ENCODE assay signal across 9 cellular contexts in genomic region chr2:134217924-134218323, GRCh38. TPM values are rescaled to one million over a fixed set of nuclear protein-coding genes. Genes with fewer than 3 reads are reported as not detected.
DNase-seq lines count a peak whose midpoint lies in the region; ATAC-seq and TF ChIP-seq lines count a peak whose summit lies in the region.
"Had no signal": no experiment of that assay in that cellular context is flagged by ENCODE, and none has a peak within 500 bp of the region (broad histone marks: within the 10 kb centered on the region; RNA-seq: fewer than 3 reads in every experiment).

No MANE protein-coding gene starts in this region.

- no peak overlapping the region for H2BK120ac ChIP-seq in trophoblast cell (ENCODE audit: insufficient read depth, low read length, poor library complexity)

- intact Hi-C loops in activated CD4-positive, alpha-beta T cell treated with anti-CD3 and anti-CD28 coated beads for 36 hours (cut with DNase I, micrococcal nuclease): loop anchor here (1.0 to 5.0 kb wide), 8 partner anchors 9 to 100 kb away; partner anchors contain the start of gene MGAT5 (in 1 of the 2)
- intact Hi-C loops in gastrocnemius medialis (cut with DNase I; ENCODE audit: low total_unique reads): no loop called here

- CTCF ChIA-PET in activated CD4-positive, alpha-beta T cell treated with anti-CD3 and anti-CD28 coated beads for 36 hours (lab: Charles Lee): interaction anchor here (1.0 to 6.8 kb wide), 8 partner anchors 10 to 194 kb away, joined by 3 to 40 read pairs (median 6); no protein-coding TSS in a partner anchor

- no peak overlapping the region for H2BK12ac ChIP-seq in trophoblast cell (ENCODE audit: low read length)

- H3K9ac ChIP-seq in trophoblast cell (ENCODE audit: low read length): no peak overlapping the region

- peak; percentile 56 for DNase-seq in activated CD4-positive, alpha-beta T cell treated with anti-CD3 and anti-CD28 coated beads for 36 hours
- DNase-seq in activated CD4-positive, alpha-beta T cell treated with anti-CD3 and anti-CD28 coated beads for 1 hour: no peak
- DNase-seq in Peyer's patch: no peak
- peak; percentile 17 to 58 for DNase-seq in trophoblast cell
- DNase-seq in NCI-H128 (lab: John Stamatoyannopoulos, UW; ENCODE audit: unreplicated experiment): no peak
- no peak for DNase-seq in COR-L47 (lab: John Stamatoyannopoulos, UW)
- DNase-seq in gastrocnemius medialis: no peak

- H3K79me1 ChIP-seq in trophoblast cell (ENCODE audit: low read length): no peaks in the 10 kb centered on the region

- H4K12ac ChIP-seq in trophoblast cell (ENCODE audit: low read depth, low read length): no peak overlapping the region

- peak; percentile 88 for ATAC-seq in activated CD4-positive, alpha-beta T cell treated with anti-CD3 and anti-CD28 coated beads for 36 hours
- ATAC-seq in HG02852 (IDR thresholded peaks at IDR 0.05; ENCODE audit: unreplicated experiment) (peak; percentile 74), gastrocnemius medialis (no peak)
- ATAC-seq: A549 had no signal

- H3K4me3 ChIP-seq in Peyer's patch (no peak overlapping the region), trophoblast cell (ENCODE audit: low read depth, low read length) (no peak overlapping the region), gastrocnemius medialis (no peak overlapping the region)
- H3K4me3 ChIP-seq: A549 had no signal

- TF ChIP-seq CTCF in Peyer's patch (IDR thresholded peaks at IDR 0.05) (no peak), gastrocnemius medialis (IDR thresholded peaks at IDR 0.05 in 4 of 5, conservative IDR thresholded peaks at IDR 0.05 in 1 of 5) (no peak)

- no peak overlapping the region for H3K14ac ChIP-seq in trophoblast cell (ENCODE audit: low read length)

- H3K27me3 ChIP-seq in Peyer's patch: no peaks in the 10 kb centered on the region
- no peaks in the 10 kb centered on the region for H3K27me3 ChIP-seq in trophoblast cell (ENCODE audit: insufficient read depth, low read length)
- H3K27me3 ChIP-seq in gastrocnemius medialis: no peaks in the 10 kb centered on the region

- H3K36me3 ChIP-seq in Peyer's patch: no peaks in the 10 kb centered on the region
- no peaks in the 10 kb centered on the region for H3K36me3 ChIP-seq in trophoblast cell (ENCODE audit: control insufficient read depth in 1 of 2, insufficient read depth in 2 of 2, low read length in 2 of 2)
- no peaks in the 10 kb centered on the region for H3K36me3 ChIP-seq in gastrocnemius medialis

- WGBS in trophoblast cell (ENCODE audit: extremely low coverage, insufficient coverage, insufficient read length): no CpG with 5 or more reads among the region's 1 CpG

- H3K36me3 Mint-ChIP-seq in activated CD4-positive, alpha-beta T cell treated with anti-CD3 and anti-CD28 coated beads for 36 hours (ENCODE audit: low read depth): peaks cover 3% of the 10 kb centered on the region

- H3K23ac ChIP-seq in trophoblast cell (ENCODE audit: low read length): no peak overlapping the region

- H2AK5ac ChIP-seq in trophoblast cell (ENCODE audit: low read length): no peak overlapping the region

- H3K4me1 ChIP-seq in Peyer's patch: peaks cover 8 to 36% (median 24%) of the 10 kb centered on the region in 4 donors
- H3K4me1 ChIP-seq in trophoblast cell (ENCODE audit: control insufficient read depth in 1 of 2, insufficient read depth in 2 of 2, low read length in 2 of 2): peaks cover 3 to 6% of the 10 kb centered on the region in 2 experiments
- H3K4me1 ChIP-seq in gastrocnemius medialis: peaks cover 0 to 7% of the 10 kb centered on the region in 2 donors
- H3K4me1 ChIP-seq: A549 had no signal

- H3K18ac ChIP-seq in trophoblast cell (ENCODE audit: low read length): no peak overlapping the region

- no peak overlapping the region for H3K4ac ChIP-seq in trophoblast cell (ENCODE audit: low read depth, low read length)

- TF ChIP-seq POLR2A in Peyer's patch (IDR thresholded peaks at IDR 0.05) (no peak), gastrocnemius medialis (IDR thresholded peaks at IDR 0.05) (no peak)

- H3K27ac ChIP-seq in Peyer's patch (peak overlapping the region; percentile 1 to 79 (median 68)), trophoblast cell (ENCODE audit: low read depth, low read length) (no peak overlapping the region), gastrocnemius medialis (no peak overlapping the region)
- H3K27ac ChIP-seq: A549 had no signal

- H3K4me2 ChIP-seq in trophoblast cell (ENCODE audit: low read length): no peak overlapping the region
- H3K4me2 ChIP-seq: A549 had no signal

- POLR2A ChIA-PET in activated CD4-positive, alpha-beta T cell treated with anti-CD3 and anti-CD28 coated beads for 36 hours (lab: Charles Lee): interaction anchor here (0.6 to 1.8 kb wide), 9 partner anchors 12 to 488 kb away, joined by 3 to 8 read pairs (median 4); no protein-coding TSS in a partner anchor

- H3K4me3 Mint-ChIP-seq in activated CD4-positive, alpha-beta T cell treated with anti-CD3 and anti-CD28 coated beads for 36 hours: peak overlapping the region; percentile 22

- no peaks in the 10 kb centered on the region for H3K27me3 Mint-ChIP-seq in activated CD4-positive, alpha-beta T cell treated with anti-CD3 and anti-CD28 coated beads for 36 hours

- H3K27ac Mint-ChIP-seq in activated CD4-positive, alpha-beta T cell treated with anti-CD3 and anti-CD28 coated beads for 36 hours: peak overlapping the region; percentile 90

- H2AFZ ChIP-seq in trophoblast cell (ENCODE audit: insufficient read depth, low read length, poor library complexity): no peak overlapping the region

- no peak overlapping the region for H2BK5ac ChIP-seq in trophoblast cell (ENCODE audit: low read depth, low read length, poor library complexity)

- peaks cover 63% of the 10 kb centered on the region for H3K4me1 Mint-ChIP-seq in activated CD4-positive, alpha-beta T cell treated with anti-CD3 and anti-CD28 coated beads for 36 hours

- H3K79me2 ChIP-seq in trophoblast cell (ENCODE audit: control insufficient read depth, insufficient read depth, low read length, poor library complexity): peaks cover 2% of the 10 kb centered on the region

- peaks cover 9% of the 10 kb centered on the region for H3K9me3 Mint-ChIP-seq in activated CD4-positive, alpha-beta T cell treated with anti-CD3 and anti-CD28 coated beads for 36 hours (ENCODE audit: low read depth)

- in situ Hi-C loops in gastrocnemius medialis (cut with MboI; ENCODE audit: low sequenced_read_pairs in 4 of 4): no loop called here

- no peak overlapping the region for H4K91ac ChIP-seq in trophoblast cell (ENCODE audit: low read depth, low read length)

- H4K8ac ChIP-seq in trophoblast cell (ENCODE audit: low read depth, low read length): no peak overlapping the region

- no peaks in the 10 kb centered on the region for H3K9me3 ChIP-seq in Peyer's patch
- H3K9me3 ChIP-seq in trophoblast cell (ENCODE audit: insufficient read depth, low read depth, low read length): no peaks in the 10 kb centered on the region
- no peaks in the 10 kb centered on the region for H3K9me3 ChIP-seq in gastrocnemius medialis
- H3K9me3 ChIP-seq: A549 had no signal

RNA-seq across cellular contexts. Expression of gene MGAT5, which starts 35.9 kb away (rescaled TPM):
- 10 to 100 TPM; 22.2 to 25.7 TPM for total RNA-seq in activated CD4-positive, alpha-beta T cell treated with anti-CD3 and anti-CD28 coated beads for 36 hours
- total RNA-seq in Peyer's patch: 100 to 1,000 TPM; 106 to 182 (median 117) TPM
- 12.7 and 13.0 TPM in 2 replicates for polyA plus RNA-seq in trophoblast cell (2013)
- 1 to 10 TPM; 3.0 to 4.9 (median 3.3) TPM for total RNA-seq in gastrocnemius medialis

Comparison
In these comparisons a context has a peak if more than half of its experiments do, and no peak if none do; other contexts are left out.
1. DNase-seq: peak in activated CD4-positive, alpha-beta T cell treated with anti-CD3 and anti-CD28 coated beads for 36 hours (single experiment) and trophoblast cell (2 of 2); none in activated CD4-positive, alpha-beta T cell treated with anti-CD3 and anti-CD28 coated beads for 1 hour (single experiment), Peyer's patch (0 of 3), NCI-H128 (single experiment), COR-L47 (single experiment) and gastrocnemius medialis (0 of 2).
2. ATAC-seq: peak in activated CD4-positive, alpha-beta T cell treated with anti-CD3 and anti-CD28 coated beads for 36 hours (single experiment) and HG02852 (single experiment); none in gastrocnemius medialis (0 of 2).
3. H3K27ac ChIP-seq: peak in Peyer's patch (4 of 4); none in trophoblast cell (single experiment) and gastrocnemius medialis (0 of 4).
4. RNA of gene MGAT5, which starts 35.9 kb away (total RNA-seq): 106 to 182 TPM in Peyer's patch; 22.2 to 25.7 TPM in activated CD4-positive, alpha-beta T cell treated with anti-CD3 and anti-CD28 coated beads for 36 hours and 3.0 to 4.9 TPM in gastrocnemius medialis; every median in the first group is over 4 times any median in the second.